In the genomic region with DNA sequence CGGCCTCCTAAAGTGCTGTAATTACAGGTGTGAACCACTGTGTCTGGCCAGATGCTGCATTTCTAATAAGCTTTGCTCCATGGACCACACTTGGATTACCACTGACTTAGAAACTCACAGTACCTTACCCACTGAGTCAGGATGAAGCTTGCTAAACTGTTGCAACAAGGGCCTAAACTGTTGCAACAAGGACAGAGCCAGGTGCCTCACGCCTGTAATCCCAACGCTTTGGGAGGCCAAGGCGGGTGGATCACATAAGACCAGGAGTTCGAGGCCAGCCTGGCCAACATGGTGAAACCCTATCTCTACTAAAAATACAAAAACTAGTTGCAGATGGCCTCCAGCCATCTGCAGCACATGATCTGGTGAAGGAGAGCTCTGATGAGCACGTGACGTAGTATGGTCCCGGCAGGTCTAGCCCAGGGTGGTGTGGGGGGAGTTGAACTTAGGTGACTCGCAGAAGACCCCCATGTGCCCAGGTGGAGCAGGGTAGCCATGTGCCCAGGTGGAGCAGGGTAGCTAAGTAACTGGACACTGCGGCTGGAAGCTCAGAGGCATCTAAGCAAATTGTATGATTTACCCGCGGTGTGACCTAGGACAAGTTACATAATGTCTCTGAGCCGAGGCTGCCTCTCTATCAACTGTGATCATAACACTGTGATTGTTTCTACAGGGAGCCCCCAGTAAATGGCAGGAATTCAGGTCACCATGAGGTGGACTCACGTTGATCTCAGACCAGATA, we compare ENCODE assay signal across 18 cellular contexts. TPM values are rescaled to one million over a fixed set of nuclear protein-coding genes. Genes with fewer than 3 reads are reported as not detected.
"Had no signal": no experiment of that assay in that cellular context is flagged by ENCODE, and none has a peak within 500 bp of the region (broad histone marks: within the 10 kb centered on the region; RNA-seq: fewer than 3 reads in every experiment).

No MANE protein-coding gene starts in this region.

- ATAC-seq: foreskin keratinocyte; heart right ventricle; left lobe of liver; stimulated activated naive CD8-positive, alpha-beta T cell treated with anti-CD3 and anti-CD28 coated beads, Interleukin-15, amount 100 ng/mL, for 72 hours had no signal

- H3K27me3 ChIP-seq: brain microvascular endothelial cell, esophagus squamous epithelium, foreskin keratinocyte, heart right ventricle, uterus had no signal

- FAIRE-seq: islet of Langerhans had no signal

- H3K4me3 ChIP-seq: esophagus squamous epithelium, heart right ventricle, mucosa of descending colon, thoracic aorta, uterus had no signal

- H3K36me3 Mint-ChIP-seq: activated CD4-positive, alpha-beta memory T cell treated with anti-CD3 and anti-CD28 coated beads for 36 hours had no signal

- H3K4me1 ChIP-seq: foreskin keratinocyte, uterus had no signal

- H3K36me3 ChIP-seq: brain microvascular endothelial cell, esophagus squamous epithelium, thoracic aorta, uterus had no signal

- H3K4me3 Mint-ChIP-seq: activated CD4-positive, alpha-beta memory T cell treated with anti-CD3 and anti-CD28 coated beads for 36 hours; nephron progenitor cell; stimulated activated naive CD8-positive, alpha-beta T cell treated with anti-CD3 and anti-CD28 coated beads, Interleukin-15, amount 100 ng/mL, for 72 hours; T-helper 2 cell treated with Interferon-gamma antibody and Interleukin-4, amounts not matched to agents 5 μg/mL and 100 μg/mL, for 36 hours had no signal

- H3K27me3 Mint-ChIP-seq: activated CD4-positive, alpha-beta memory T cell treated with anti-CD3 and anti-CD28 coated beads for 36 hours; stimulated activated naive CD8-positive, alpha-beta T cell treated with anti-CD3 and anti-CD28 coated beads, Interleukin-15, amount 100 ng/mL, for 72 hours had no signal

- H3K9me3 ChIP-seq: esophagus squamous epithelium, heart right ventricle, mucosa of descending colon, thoracic aorta, uterus had no signal

- H3K9me3 Mint-ChIP-seq: activated CD4-positive, alpha-beta memory T cell treated with anti-CD3 and anti-CD28 coated beads for 36 hours; nephron progenitor cell; stimulated activated naive CD8-positive, alpha-beta T cell treated with anti-CD3 and anti-CD28 coated beads, Interleukin-15, amount 100 ng/mL, for 72 hours; T-helper 2 cell treated with Interferon-gamma antibody and Interleukin-4, amounts not matched to agents 5 μg/mL and 100 μg/mL, for 36 hours had no signal

- DNase-seq: activated CD4-positive, alpha-beta memory T cell treated with anti-CD3 and anti-CD28 coated beads for 36 hours; activated CD4-positive, alpha-beta T cell treated with anti-CD3 and anti-CD28 coated beads for 1 hour; amniotic stem cell; brain microvascular endothelial cell; esophagus squamous epithelium; foreskin keratinocyte; heart right ventricle; mucosa of descending colon; nephron progenitor cell; stimulated activated CD4-positive, alpha-beta T cell treated with anti-CD3 and anti-CD28 coated beads, Interleukin-4, amount 100 ng/mL, for 1 hour; stimulated activated CD8-positive, alpha-beta memory T cell treated with anti-CD3 and anti-CD28 coated beads, Interleukin-4, amount 100 ng/mL, for 48 hours; stimulated activated naive CD8-positive, alpha-beta T cell treated with anti-CD3 and anti-CD28 coated beads, Interleukin-15, amount 100 ng/mL, for 72 hours; uterus had no signal

- H3K27ac Mint-ChIP-seq: activated CD4-positive, alpha-beta memory T cell treated with anti-CD3 and anti-CD28 coated beads for 36 hours; nephron progenitor cell; T-helper 2 cell treated with Interferon-gamma antibody and Interleukin-4, amounts not matched to agents 5 μg/mL and 100 μg/mL, for 36 hours had no signal

- H3K27ac ChIP-seq: brain microvascular endothelial cell, esophagus squamous epithelium, foreskin keratinocyte, thoracic aorta, uterus had no signal

RNA-seq across cellular contexts. Expression of a gene that starts 19.5 kb away (rescaled TPM):
- total RNA-seq: osteoblast, thoracic aorta had no signal
